16 cellular contexts compared by ENCODE assay signal in genomic region chr10:13608246-13608853, GRCh38. TPM values are rescaled to one million over a fixed set of nuclear protein-coding genes. Genes with fewer than 3 reads are reported as not detected.
DNase-seq lines count a peak whose midpoint lies in the region; ATAC-seq and TF ChIP-seq lines count a peak whose summit lies in the region.
"Had no signal": no experiment of that assay in that cellular context is flagged by ENCODE, and none has a peak within 500 bp of the region (broad histone marks: within the 10 kb centered on the region; RNA-seq: fewer than 3 reads in every experiment).

No MANE protein-coding gene starts in this region.

- H3K4me1 ChIP-seq in skeletal muscle tissue (ENCODE audit: control insufficient read depth in 3 of 3, insufficient read depth in 3 of 3, low read length in 3 of 3), result peaks cover 16 to 23% (median 20%) of the 10 kb centered on the region in 3 donors
- H3K4me1 ChIP-seq: gastroesophageal sphincter had no signal

- H3K27me3 ChIP-seq in skeletal muscle tissue (ENCODE audit: control insufficient read depth in 3 of 3, insufficient read depth in 3 of 3, low read length in 3 of 3), result no peaks in the 10 kb centered on the region
- H3K27me3 ChIP-seq: gastroesophageal sphincter had no signal

- H3K4me3 ChIP-seq in astrocyte of the spinal cord (ENCODE audit: low read depth, low read length), result no peak overlapping the region
- H3K4me3 ChIP-seq in skeletal muscle tissue (ENCODE audit: low read length in 3 of 3), result peak overlapping the region; percentile 38 to 41 (median 39)
- H3K4me3 ChIP-seq: gastroesophageal sphincter had no signal

- H3K4me3 Mint-ChIP-seq in HFFc6, result no peak overlapping the region
- no peak overlapping the region for H3K4me3 Mint-ChIP-seq in T-helper 17 cell
- H3K4me3 Mint-ChIP-seq in natural killer cell treated with Interleukin-12 subunit alpha and Interleukin-12 subunit beta and Interleukin-15 and Interleukin-18, amount 100 ng/mL, for 72 hours, result no peak overlapping the region
- H3K4me3 Mint-ChIP-seq: activated CD4-positive, alpha-beta T cell treated with anti-CD3 and anti-CD28 coated beads, Interleukin-2, amount 10 ng/mL, durations not matched to agents 24 days and 14 days; activated naive CD4-positive, alpha-beta T cell treated with anti-CD3 and anti-CD28 coated beads, Interleukin-2, amount 10 ng/mL, durations not matched to agents 7 days and 5 days; immature natural killer cell had no signal

- H3K9ac ChIP-seq in skeletal muscle tissue (ENCODE audit: low read depth in 1 of 3, low read length in 3 of 3), result peak overlapping the region; percentile 63 to 79 (median 68)

- peak overlapping the region; percentile 78 for H3K27ac ChIP-seq in skeletal muscle tissue (ENCODE audit: low read depth, low read length)
- H3K27ac ChIP-seq: gastroesophageal sphincter had no signal

- H3K27me3 Mint-ChIP-seq in HFFc6 (ENCODE audit: insufficient read depth) (no peaks in the 10 kb centered on the region), T-helper 17 cell (no peaks in the 10 kb centered on the region)
- no peaks in the 10 kb centered on the region for H3K27me3 Mint-ChIP-seq in natural killer cell treated with Interleukin-12 subunit alpha and Interleukin-12 subunit beta and Interleukin-15 and Interleukin-18, amount 100 ng/mL, for 72 hours
- H3K27me3 Mint-ChIP-seq: activated CD4-positive, alpha-beta T cell treated with anti-CD3 and anti-CD28 coated beads, Interleukin-2, amount 10 ng/mL, durations not matched to agents 24 days and 14 days; activated naive CD4-positive, alpha-beta T cell treated with anti-CD3 and anti-CD28 coated beads, Interleukin-2, amount 10 ng/mL, durations not matched to agents 7 days and 5 days had no signal

- ATAC-seq in sciatic nerve (no peak), T-helper 17 cell (no peak)
- no peak for ATAC-seq in natural killer cell treated with Interleukin-12 subunit alpha and Interleukin-12 subunit beta and Interleukin-15 and Interleukin-18, amount 100 ng/mL, for 72 hours
- ATAC-seq: gastroesophageal sphincter had no signal

- in situ Hi-C loops in astrocyte of the spinal cord (cut with HindIII; ENCODE audit: low sequenced_read_pairs), result no loop called here

- intact Hi-C loops in sciatic nerve (cut with DNase I), result no loop called here

- no peaks in the 10 kb centered on the region for H3K9me3 Mint-ChIP-seq in HFFc6
- no peaks in the 10 kb centered on the region for H3K9me3 Mint-ChIP-seq in natural killer cell treated with Interleukin-12 subunit alpha and Interleukin-12 subunit beta and Interleukin-15 and Interleukin-18, amount 100 ng/mL, for 72 hours
- H3K9me3 Mint-ChIP-seq: activated CD4-positive, alpha-beta T cell treated with anti-CD3 and anti-CD28 coated beads, Interleukin-2, amount 10 ng/mL, durations not matched to agents 24 days and 14 days; activated naive CD4-positive, alpha-beta T cell treated with anti-CD3 and anti-CD28 coated beads, Interleukin-2, amount 10 ng/mL, durations not matched to agents 7 days and 5 days; immature natural killer cell had no signal

- no peak for DNase-seq in HFFc6
- DNase-seq in astrocyte of the spinal cord (ENCODE audit: low read depth, low spot score), result peak; percentile 32
- peak; percentile 92 for DNase-seq in islet precursor cell
- no peak for DNase-seq in sciatic nerve (ENCODE audit: low spot score)
- no peak for DNase-seq in T-helper 17 cell
- DNase-seq in natural killer cell treated with Interleukin-12 subunit alpha and Interleukin-12 subunit beta and Interleukin-15 and Interleukin-18, amount 100 ng/mL, for 72 hours (ENCODE audit: low spot score), result no peak
- DNase-seq: activated CD4-positive, alpha-beta T cell treated with anti-CD3 and anti-CD28 coated beads, Interleukin-2, amount 10 ng/mL, durations not matched to agents 24 days and 14 days; activated naive CD4-positive, alpha-beta T cell treated with anti-CD3 and anti-CD28 coated beads, Interleukin-2, amount 10 ng/mL, durations not matched to agents 7 days and 5 days; immature natural killer cell; KBM-7; NCI-H1105 treated with DMSO at 0.1 percent for 48 hours; SHP77 treated with DMSO at 0.1 percent for 48 hours; stimulated activated naive CD4-positive, alpha-beta T cell treated with Interleukin-2 at 50 U/mL for 16 hours; T1000 had no signal

- TF ChIP-seq CTCF in HFFc6 (IDR thresholded peaks at IDR 0.05), result no peak
- no peak for TF ChIP-seq CTCF in astrocyte of the spinal cord (IDR thresholded peaks at IDR 0.05; ENCODE audit: low read depth, low read length)

- H3K36me3 ChIP-seq in skeletal muscle tissue (ENCODE audit: control insufficient read depth in 3 of 3, insufficient read depth in 3 of 3, low read length in 3 of 3), result peaks cover 4 to 33% (median 17%) of the 10 kb centered on the region in 3 donors

- H3K4me1 Mint-ChIP-seq in HFFc6 (ENCODE audit: low read depth) (peaks cover 6% of the 10 kb centered on the region), T-helper 17 cell (peaks cover 4% of the 10 kb centered on the region)
- peaks cover 0 to 2% of the 10 kb centered on the region in 2 donors for H3K4me1 Mint-ChIP-seq in natural killer cell treated with Interleukin-12 subunit alpha and Interleukin-12 subunit beta and Interleukin-15 and Interleukin-18, amount 100 ng/mL, for 72 hours (ENCODE audit: low read depth in 2 of 2)
- H3K4me1 Mint-ChIP-seq: activated CD4-positive, alpha-beta T cell treated with anti-CD3 and anti-CD28 coated beads, Interleukin-2, amount 10 ng/mL, durations not matched to agents 24 days and 14 days; activated naive CD4-positive, alpha-beta T cell treated with anti-CD3 and anti-CD28 coated beads, Interleukin-2, amount 10 ng/mL, durations not matched to agents 7 days and 5 days had no signal

- H3K9me3 ChIP-seq in skeletal muscle tissue (ENCODE audit: control insufficient read depth in 3 of 3, low read length in 3 of 3) (no peaks in the 10 kb centered on the region), T-helper 17 cell (ENCODE audit: control insufficient read depth, low read length, poor library complexity, severe bottlenecking) (no peaks in the 10 kb centered on the region)
- H3K9me3 ChIP-seq: gastroesophageal sphincter had no signal

- H3K27ac Mint-ChIP-seq in HFFc6, result peak overlapping the region; percentile 47; the same call in 1 of the 2 replicates
- H3K27ac Mint-ChIP-seq in T-helper 17 cell, result no peak overlapping the region
- H3K27ac Mint-ChIP-seq in natural killer cell treated with Interleukin-12 subunit alpha and Interleukin-12 subunit beta and Interleukin-15 and Interleukin-18, amount 100 ng/mL, for 72 hours, result no peak overlapping the region
- H3K27ac Mint-ChIP-seq: activated CD4-positive, alpha-beta T cell treated with anti-CD3 and anti-CD28 coated beads, Interleukin-2, amount 10 ng/mL, durations not matched to agents 24 days and 14 days; activated naive CD4-positive, alpha-beta T cell treated with anti-CD3 and anti-CD28 coated beads, Interleukin-2, amount 10 ng/mL, durations not matched to agents 7 days and 5 days; immature natural killer cell had no signal

- H3K36me3 Mint-ChIP-seq in HFFc6 (ENCODE audit: low read depth) (peaks cover 6% of the 10 kb centered on the region), T-helper 17 cell (ENCODE audit: low read depth) (peaks cover 22% of the 10 kb centered on the region)
- H3K36me3 Mint-ChIP-seq in natural killer cell treated with Interleukin-12 subunit alpha and Interleukin-12 subunit beta and Interleukin-15 and Interleukin-18, amount 100 ng/mL, for 72 hours, result peaks cover 30% of the 10 kb centered on the region

RNA-seq across cellular contexts. Expression of gene PRPF18, which starts 21.6 kb away (rescaled TPM):
- 10 to 100 TPM; 21.9 to 24.8 (median 23.0) TPM for total RNA-seq in HFFc6 (2021; fragmentation: NEBNext Ultra II Directional; extraction: Animal tissue kit (Norgen Biotek cat#: 25700))
- total RNA-seq in skeletal muscle tissue (24.0 TPM), sciatic nerve (23.4 TPM), T-helper 17 cell (10 to 100 TPM; 23.8 to 30.3 TPM)
- total RNA-seq in natural killer cell treated with Interleukin-12 subunit alpha and Interleukin-12 subunit beta and Interleukin-15 and Interleukin-18, amount 100 ng/mL, for 72 hours, result 10 to 100 TPM; 29.2 to 29.6 TPM

Comparison
In these comparisons a context has a peak if more than half of its experiments do, and no peak if none do; other contexts are left out.
1. DNase-seq: peak in astrocyte of the spinal cord (single experiment) and islet precursor cell (single experiment); none in HFFc6 (single experiment), sciatic nerve (single experiment), T-helper 17 cell (0 of 3) and natural killer cell treated with Interleukin-12 subunit alpha and Interleukin-12 subunit beta and Interleukin-15 and Interleukin-18, amount 100 ng/mL, for 72 hours (single experiment).